In genomic region chr20:35681953-35682352, GRCh38 we compare ENCODE assay signal across 16 cellular contexts.
"Had no signal": no experiment of that assay in that cellular context is flagged by ENCODE, and none has a peak within 500 bp of the region (broad histone marks: within the 10 kb centered on the region; RNA-seq: fewer than 3 reads in every experiment).

No MANE protein-coding gene starts in this region.

- H3K9me3 ChIP-seq: MG63 had no signal

- H3K4me3 ChIP-seq: MG63 had no signal

- DNase-seq: Karpas-422, KG1, MG63, NCI-H1092, NCI-H1436 treated with DMSO at 0.1 percent for 48 hours, NCI-H1694, NCI-H187 treated with DMSO at 0.1 percent for 48 hours, NCI-H2029 treated with DMSO at 0.1 percent for 48 hours, NCI-H2171 treated with DMSO at 0.1 percent for 48 hours, NCI-H345, NCI-H446 treated with DMSO at 0.1 percent for 48 hours, NCI-H510A treated with DMSO at 0.1 percent for 48 hours, NCI-H526 treated with DMSO at 0.1 percent for 48 hours, NCI-H748 treated with DMSO at 0.1 percent for 48 hours, RPMI8226, SHP77 had no signal

- H3K27me3 ChIP-seq: MG63 had no signal
